In the genomic region with DNA sequence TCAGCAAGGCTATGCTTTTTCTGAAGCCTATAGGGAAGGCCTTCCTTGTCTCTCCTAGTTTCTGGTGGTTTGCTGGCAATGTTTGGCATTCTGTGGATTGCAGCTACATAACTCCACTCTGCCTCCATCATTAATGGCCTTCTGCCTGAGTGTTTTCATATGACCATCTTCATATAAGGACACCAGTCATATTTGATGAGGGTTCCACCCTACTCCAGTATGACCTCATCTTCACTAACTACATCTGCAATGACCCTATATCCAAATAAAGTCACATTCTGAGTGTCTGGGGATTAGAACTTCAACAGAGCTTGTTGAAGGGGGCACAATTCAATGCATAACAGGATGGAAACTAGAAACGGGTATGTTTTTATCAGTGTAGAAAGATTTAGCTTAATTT, we compare ENCODE assay signal across 1 cellular context.
TF ChIP-seq lines count a peak whose summit lies in the region.

No MANE protein-coding gene starts in this region.

TF ChIP-seq in HEK293, 187 proteins besides CTCF, POLR2A, EP300 and RAD21 (continued from another document and continues in another):
- TF ChIP-seq, protein P1, sequence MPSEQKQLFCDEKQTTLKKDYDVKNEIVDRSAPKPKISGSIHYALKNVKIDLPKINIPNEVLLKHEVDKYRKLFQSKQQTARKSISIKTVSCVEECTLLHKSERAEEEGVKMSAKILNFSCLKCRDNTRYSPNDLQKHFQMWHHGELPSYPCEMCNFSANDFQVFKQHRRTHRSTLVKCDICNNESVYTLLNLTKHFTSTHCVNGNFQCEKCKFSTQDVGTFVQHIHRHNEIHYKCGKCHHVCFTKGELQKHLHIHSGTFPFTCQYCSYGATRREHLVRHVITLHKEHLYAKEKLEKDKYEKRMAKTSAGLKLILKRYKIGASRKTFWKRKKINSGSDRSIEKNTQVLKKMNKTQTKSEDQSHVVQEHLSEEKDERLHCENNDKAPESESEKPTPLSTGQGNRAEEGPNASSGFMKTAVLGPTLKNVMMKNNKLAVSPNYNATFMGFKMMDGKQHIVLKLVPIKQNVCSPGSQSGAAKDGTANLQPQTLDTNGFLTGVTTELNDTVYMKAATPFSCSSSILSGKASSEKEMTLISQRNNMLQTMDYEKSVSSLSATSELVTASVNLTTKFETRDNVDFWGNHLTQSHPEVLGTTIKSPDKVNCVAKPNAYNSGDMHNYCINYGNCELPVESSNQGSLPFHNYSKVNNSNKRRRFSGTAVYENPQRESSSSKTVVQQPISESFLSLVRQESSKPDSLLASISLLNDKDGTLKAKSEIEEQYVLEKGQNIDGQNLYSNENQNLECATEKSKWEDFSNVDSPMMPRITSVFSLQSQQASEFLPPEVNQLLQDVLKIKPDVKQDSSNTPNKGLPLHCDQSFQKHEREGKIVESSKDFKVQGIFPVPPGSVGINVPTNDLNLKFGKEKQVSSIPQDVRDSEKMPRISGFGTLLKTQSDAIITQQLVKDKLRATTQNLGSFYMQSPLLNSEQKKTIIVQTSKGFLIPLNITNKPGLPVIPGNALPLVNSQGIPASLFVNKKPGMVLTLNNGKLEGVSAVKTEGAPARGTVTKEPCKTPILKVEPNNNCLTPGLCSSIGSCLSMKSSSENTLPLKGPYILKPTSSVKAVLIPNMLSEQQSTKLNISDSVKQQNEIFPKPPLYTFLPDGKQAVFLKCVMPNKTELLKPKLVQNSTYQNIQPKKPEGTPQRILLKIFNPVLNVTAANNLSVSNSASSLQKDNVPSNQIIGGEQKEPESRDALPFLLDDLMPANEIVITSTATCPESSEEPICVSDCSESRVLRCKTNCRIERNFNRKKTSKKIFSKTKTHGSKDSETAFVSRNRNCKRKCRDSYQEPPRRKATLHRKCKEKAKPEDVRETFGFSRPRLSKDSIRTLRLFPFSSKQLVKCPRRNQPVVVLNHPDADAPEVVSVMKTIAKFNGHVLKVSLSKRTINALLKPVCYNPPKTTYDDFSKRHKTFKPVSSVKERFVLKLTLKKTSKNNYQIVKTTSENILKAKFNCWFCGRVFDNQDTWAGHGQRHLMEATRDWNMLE (tag by site-specific recombination; conservative IDR thresholded peaks at IDR 0.05; ENCODE audit: low read depth) = no peak
- no peak for TF ChIP-seq ZNF776 (tag by site-specific recombination; IDR thresholded peaks at IDR 0.05; ENCODE audit: borderline replicate concordance)
- no peak for TF ChIP-seq TCF7L2 (IDR thresholded peaks at IDR 0.05; ENCODE audit: borderline replicate concordance, low read depth, low read length)
- no peak for TF ChIP-seq GLIS2 (tag by site-specific recombination; IDR thresholded peaks at IDR 0.05)
- no peak for TF ChIP-seq ZNF114 (tag by site-specific recombination; IDR thresholded peaks at IDR 0.05)
- TF ChIP-seq ZNF184 (tag by site-specific recombination; IDR thresholded peaks at IDR 0.05) = no peak
- TF ChIP-seq ZNF558 (tag by site-specific recombination; IDR thresholded peaks at IDR 0.05) = peak; percentile 84
- TF ChIP-seq ZNF433 (tag by site-specific recombination; IDR thresholded peaks at IDR 0.05; ENCODE audit: low read depth) = no peak
- TF ChIP-seq ZNF16 (tag by site-specific recombination; IDR thresholded peaks at IDR 0.05; ENCODE audit: low read depth) = no peak
- TF ChIP-seq, protein P2, sequence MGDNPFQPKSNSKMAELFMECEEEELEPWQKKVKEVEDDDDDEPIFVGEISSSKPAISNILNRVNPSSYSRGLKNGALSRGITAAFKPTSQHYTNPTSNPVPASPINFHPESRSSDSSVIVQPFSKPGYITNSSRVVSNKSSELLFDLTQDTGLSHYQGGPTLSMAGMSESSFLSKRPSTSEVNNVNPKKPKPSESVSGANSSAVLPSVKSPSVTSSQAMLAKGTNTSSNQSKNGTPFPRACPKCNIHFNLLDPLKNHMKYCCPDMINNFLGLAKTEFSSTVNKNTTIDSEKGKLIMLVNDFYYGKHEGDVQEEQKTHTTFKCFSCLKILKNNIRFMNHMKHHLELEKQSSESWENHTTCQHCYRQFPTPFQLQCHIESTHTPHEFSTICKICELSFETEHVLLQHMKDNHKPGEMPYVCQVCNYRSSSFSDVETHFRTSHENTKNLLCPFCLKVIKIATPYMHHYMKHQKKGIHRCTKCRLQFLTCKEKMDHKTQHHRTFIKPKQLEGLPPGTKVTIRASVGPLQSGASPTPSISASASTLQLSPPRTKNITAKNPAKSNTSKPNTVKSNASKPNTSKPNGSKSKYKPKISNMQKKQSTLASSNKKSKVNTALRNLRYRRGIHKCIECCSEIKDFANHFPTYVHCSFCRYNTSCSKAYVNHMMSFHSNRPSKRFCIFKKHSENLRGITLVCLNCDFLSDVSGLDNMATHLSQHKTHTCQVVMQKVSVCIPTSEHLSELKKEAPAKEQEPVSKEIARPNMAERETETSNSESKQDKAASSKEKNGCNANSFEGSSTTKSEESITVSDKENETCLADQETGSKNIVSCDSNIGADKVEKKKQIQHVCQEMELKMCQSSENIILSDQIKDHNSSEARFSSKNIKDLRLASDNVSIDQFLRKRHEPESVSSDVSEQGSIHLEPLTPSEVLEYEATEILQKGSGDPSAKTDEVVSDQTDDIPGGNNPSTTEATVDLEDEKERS (tag by site-specific recombination; IDR thresholded peaks at IDR 0.05) = no peak
- TF ChIP-seq ZNF660 (tag by site-specific recombination; IDR thresholded peaks at IDR 0.05) = no peak
- TF ChIP-seq, protein P3, sequence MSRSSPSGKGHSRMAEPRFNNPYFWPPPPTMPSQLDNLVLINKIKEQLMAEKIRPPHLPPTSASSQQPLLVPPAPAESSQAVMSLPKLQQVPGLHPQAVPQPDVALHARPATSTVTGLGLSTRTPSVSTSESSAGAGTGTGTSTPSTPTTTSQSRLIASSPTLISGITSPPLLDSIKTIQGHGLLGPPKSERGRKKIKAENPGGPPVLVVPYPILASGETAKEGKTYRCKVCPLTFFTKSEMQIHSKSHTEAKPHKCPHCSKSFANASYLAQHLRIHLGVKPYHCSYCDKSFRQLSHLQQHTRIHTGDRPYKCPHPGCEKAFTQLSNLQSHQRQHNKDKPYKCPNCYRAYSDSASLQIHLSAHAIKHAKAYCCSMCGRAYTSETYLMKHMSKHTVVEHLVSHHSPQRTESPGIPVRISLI (tag by site-specific recombination; IDR thresholded peaks at IDR 0.05) = no peak
- TF ChIP-seq ZNF350 (tag by site-specific recombination; IDR thresholded peaks at IDR 0.05) = no peak
- TF ChIP-seq, protein P4, sequence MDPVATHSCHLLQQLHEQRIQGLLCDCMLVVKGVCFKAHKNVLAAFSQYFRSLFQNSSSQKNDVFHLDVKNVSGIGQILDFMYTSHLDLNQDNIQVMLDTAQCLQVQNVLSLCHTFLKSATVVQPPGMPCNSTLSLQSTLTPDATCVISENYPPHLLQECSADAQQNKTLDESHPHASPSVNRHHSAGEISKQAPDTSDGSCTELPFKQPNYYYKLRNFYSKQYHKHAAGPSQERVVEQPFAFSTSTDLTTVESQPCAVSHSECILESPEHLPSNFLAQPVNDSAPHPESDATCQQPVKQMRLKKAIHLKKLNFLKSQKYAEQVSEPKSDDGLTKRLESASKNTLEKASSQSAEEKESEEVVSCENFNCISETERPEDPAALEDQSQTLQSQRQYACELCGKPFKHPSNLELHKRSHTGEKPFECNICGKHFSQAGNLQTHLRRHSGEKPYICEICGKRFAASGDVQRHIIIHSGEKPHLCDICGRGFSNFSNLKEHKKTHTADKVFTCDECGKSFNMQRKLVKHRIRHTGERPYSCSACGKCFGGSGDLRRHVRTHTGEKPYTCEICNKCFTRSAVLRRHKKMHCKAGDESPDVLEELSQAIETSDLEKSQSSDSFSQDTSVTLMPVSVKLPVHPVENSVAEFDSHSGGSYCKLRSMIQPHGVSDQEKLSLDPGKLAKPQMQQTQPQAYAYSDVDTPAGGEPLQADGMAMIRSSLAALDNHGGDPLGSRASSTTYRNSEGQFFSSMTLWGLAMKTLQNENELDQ (tag by site-specific recombination; IDR thresholded peaks at IDR 0.05; ENCODE audit: low read depth) = no peak
- no peak for TF ChIP-seq ZNF530 (tag by site-specific recombination; IDR thresholded peaks at IDR 0.05; ENCODE audit: low read depth)
- TF ChIP-seq ZNF391 (tag by site-specific recombination; IDR thresholded peaks at IDR 0.05; ENCODE audit: borderline replicate concordance, low read depth) = no peak
- TF ChIP-seq ZNF274 (IDR thresholded peaks at IDR 0.05; ENCODE audit: low read length) = no peak
- no peak for TF ChIP-seq ZNF274 (tag by site-specific recombination; IDR thresholded peaks at IDR 0.05; ENCODE audit: borderline replicate concordance)
- no peak for TF ChIP-seq ZNF302 (tag by site-specific recombination; IDR thresholded peaks at IDR 0.05; ENCODE audit: low read depth)
- TF ChIP-seq, protein P5, sequence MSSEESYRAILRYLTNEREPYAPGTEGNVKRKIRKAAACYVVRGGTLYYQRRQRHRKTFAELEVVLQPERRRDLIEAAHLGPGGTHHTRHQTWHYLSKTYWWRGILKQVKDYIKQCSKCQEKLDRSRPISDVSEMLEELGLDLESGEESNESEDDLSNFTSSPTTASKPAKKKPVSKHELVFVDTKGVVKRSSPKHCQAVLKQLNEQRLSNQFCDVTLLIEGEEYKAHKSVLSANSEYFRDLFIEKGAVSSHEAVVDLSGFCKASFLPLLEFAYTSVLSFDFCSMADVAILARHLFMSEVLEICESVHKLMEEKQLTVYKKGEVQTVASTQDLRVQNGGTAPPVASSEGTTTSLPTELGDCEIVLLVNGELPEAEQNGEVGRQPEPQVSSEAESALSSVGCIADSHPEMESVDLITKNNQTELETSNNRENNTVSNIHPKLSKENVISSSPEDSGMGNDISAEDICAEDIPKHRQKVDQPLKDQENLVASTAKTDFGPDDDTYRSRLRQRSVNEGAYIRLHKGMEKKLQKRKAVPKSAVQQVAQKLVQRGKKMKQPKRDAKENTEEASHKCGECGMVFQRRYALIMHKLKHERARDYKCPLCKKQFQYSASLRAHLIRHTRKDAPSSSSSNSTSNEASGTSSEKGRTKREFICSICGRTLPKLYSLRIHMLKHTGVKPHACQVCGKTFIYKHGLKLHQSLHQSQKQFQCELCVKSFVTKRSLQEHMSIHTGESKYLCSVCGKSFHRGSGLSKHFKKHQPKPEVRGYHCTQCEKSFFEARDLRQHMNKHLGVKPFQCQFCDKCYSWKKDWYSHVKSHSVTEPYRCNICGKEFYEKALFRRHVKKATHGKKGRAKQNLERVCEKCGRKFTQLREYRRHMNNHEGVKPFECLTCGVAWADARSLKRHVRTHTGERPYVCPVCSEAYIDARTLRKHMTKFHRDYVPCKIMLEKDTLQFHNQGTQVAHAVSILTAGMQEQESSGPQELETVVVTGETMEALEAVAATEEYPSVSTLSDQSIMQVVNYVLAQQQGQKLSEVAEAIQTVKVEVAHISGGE (tag by site-specific recombination; conservative IDR thresholded peaks at IDR 0.05; ENCODE audit: low read depth) = no peak
- no peak for TF ChIP-seq ZBTB20 (tag by site-specific recombination; IDR thresholded peaks at IDR 0.05)
- no peak for TF ChIP-seq ZNF785 (tag by site-specific recombination; IDR thresholded peaks at IDR 0.05)
- TF ChIP-seq, protein P6, sequence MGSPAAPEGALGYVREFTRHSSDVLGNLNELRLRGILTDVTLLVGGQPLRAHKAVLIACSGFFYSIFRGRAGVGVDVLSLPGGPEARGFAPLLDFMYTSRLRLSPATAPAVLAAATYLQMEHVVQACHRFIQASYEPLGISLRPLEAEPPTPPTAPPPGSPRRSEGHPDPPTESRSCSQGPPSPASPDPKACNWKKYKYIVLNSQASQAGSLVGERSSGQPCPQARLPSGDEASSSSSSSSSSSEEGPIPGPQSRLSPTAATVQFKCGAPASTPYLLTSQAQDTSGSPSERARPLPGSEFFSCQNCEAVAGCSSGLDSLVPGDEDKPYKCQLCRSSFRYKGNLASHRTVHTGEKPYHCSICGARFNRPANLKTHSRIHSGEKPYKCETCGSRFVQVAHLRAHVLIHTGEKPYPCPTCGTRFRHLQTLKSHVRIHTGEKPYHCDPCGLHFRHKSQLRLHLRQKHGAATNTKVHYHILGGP (tag by site-specific recombination; IDR thresholded peaks at IDR 0.05) = no peak
- TF ChIP-seq, protein P7, sequence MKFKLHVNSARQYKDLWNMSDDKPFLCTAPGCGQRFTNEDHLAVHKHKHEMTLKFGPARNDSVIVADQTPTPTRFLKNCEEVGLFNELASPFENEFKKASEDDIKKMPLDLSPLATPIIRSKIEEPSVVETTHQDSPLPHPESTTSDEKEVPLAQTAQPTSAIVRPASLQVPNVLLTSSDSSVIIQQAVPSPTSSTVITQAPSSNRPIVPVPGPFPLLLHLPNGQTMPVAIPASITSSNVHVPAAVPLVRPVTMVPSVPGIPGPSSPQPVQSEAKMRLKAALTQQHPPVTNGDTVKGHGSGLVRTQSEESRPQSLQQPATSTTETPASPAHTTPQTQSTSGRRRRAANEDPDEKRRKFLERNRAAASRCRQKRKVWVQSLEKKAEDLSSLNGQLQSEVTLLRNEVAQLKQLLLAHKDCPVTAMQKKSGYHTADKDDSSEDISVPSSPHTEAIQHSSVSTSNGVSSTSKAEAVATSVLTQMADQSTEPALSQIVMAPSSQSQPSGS (tag by site-specific recombination; IDR thresholded peaks at IDR 0.05; ENCODE audit: low read depth) = peak; percentile 26; the same call in 1 of the 2 replicates
- no peak for TF ChIP-seq ZNF830 (tag by site-specific recombination; IDR thresholded peaks at IDR 0.05; ENCODE audit: low read depth)
- TF ChIP-seq ZBTB7A (tag by site-specific recombination; IDR thresholded peaks at IDR 0.05; ENCODE audit: low read depth) = no peak
- no peak for TF ChIP-seq ZNF555 (tag by site-specific recombination; conservative IDR thresholded peaks at IDR 0.05)
- TF ChIP-seq, protein P8, sequence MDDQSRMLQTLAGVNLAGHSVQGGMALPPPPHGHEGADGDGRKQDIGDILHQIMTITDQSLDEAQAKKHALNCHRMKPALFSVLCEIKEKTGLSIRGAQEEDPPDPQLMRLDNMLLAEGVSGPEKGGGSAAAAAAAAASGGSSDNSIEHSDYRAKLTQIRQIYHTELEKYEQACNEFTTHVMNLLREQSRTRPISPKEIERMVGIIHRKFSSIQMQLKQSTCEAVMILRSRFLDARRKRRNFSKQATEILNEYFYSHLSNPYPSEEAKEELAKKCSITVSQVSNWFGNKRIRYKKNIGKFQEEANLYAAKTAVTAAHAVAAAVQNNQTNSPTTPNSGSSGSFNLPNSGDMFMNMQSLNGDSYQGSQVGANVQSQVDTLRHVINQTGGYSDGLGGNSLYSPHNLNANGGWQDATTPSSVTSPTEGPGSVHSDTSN (CRISPR knock-in tag; IDR thresholded peaks at IDR 0.05) = no peak
- TF ChIP-seq, protein P9, sequence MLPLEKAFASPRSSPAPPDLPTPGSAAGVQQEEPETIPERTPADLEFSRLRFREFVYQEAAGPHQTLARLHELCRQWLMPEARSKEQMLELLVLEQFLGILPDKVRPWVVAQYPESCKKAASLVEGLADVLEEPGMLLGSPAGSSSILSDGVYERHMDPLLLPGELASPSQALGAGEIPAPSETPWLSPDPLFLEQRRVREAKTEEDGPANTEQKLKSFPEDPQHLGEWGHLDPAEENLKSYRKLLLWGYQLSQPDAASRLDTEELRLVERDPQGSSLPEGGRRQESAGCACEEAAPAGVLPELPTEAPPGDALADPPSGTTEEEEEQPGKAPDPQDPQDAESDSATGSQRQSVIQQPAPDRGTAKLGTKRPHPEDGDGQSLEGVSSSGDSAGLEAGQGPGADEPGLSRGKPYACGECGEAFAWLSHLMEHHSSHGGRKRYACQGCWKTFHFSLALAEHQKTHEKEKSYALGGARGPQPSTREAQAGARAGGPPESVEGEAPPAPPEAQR (tag by site-specific recombination; IDR thresholded peaks at IDR 0.05) = no peak
- TF ChIP-seq EGR2 (tag by site-specific recombination; IDR thresholded peaks at IDR 0.05; ENCODE audit: low read depth) = no peak
- peak; percentile 19; the same call in 1 of the 2 replicates for TF ChIP-seq ZFP37 (tag by site-specific recombination; IDR thresholded peaks at IDR 0.05)
- TF ChIP-seq IKZF3 (tag by site-specific recombination; IDR thresholded peaks at IDR 0.05) = no peak
- TF ChIP-seq SALL2 (tag by site-specific recombination; IDR thresholded peaks at IDR 0.05; ENCODE audit: borderline replicate concordance) = no peak
- no peak for TF ChIP-seq ZIC2 (tag by site-specific recombination; IDR thresholded peaks at IDR 0.05)
- TF ChIP-seq ZNF157 (tag by site-specific recombination; IDR thresholded peaks at IDR 0.05) = no peak
